ENCODE assay signal across 8 cellular contexts in genomic region chr3:108091498-108092259, GRCh38. TPM values are rescaled to one million over a fixed set of nuclear protein-coding genes. Genes with fewer than 3 reads are reported as not detected.
DNase-seq lines count a peak whose midpoint lies in the region; ATAC-seq and TF ChIP-seq lines count a peak whose summit lies in the region.

No MANE protein-coding gene starts in this region.

- CTCF ChIA-PET in T-cell (lab: Charles Lee) (interaction anchor here (0.5 to 1.9 kb wide), 7 partner anchors 11 to 130 kb away, joined by 3 to 6 read pairs (median 4); no protein-coding TSS in a partner anchor), MCF 10A (lab: Yijun Ruan, JAX) (interaction anchor here (0.7 kb wide), 1 partner anchor 9 kb away, joined by 3 read pairs; no protein-coding TSS in a partner anchor)

- peaks cover 39 to 46% (median 41%) of the 10 kb centered on the region in 3 donors for H3K4me1 Mint-ChIP-seq in T-cell
- H3K4me1 Mint-ChIP-seq in MCF 10A (ENCODE audit: insufficient read depth, unreplicated experiment) = peaks cover 5% of the 10 kb centered on the region
- H3K4me1 Mint-ChIP-seq in stimulated activated effector memory CD8-positive, alpha-beta T cell treated with anti-CD3 and anti-CD28 coated beads, Interleukin-12 subunit alpha, Interleukin-12 subunit beta, amount 100 ng/mL, for 72 hours = peaks cover 37% of the 10 kb centered on the region

- peaks cover 5% of the 10 kb centered on the region for H3K36me3 Mint-ChIP-seq in T-cell
- H3K36me3 Mint-ChIP-seq in MCF 10A (ENCODE audit: insufficient read depth, unreplicated experiment) = no peaks in the 10 kb centered on the region
- H3K36me3 Mint-ChIP-seq in stimulated activated effector memory CD8-positive, alpha-beta T cell treated with anti-CD3 and anti-CD28 coated beads, Interleukin-12 subunit alpha, Interleukin-12 subunit beta, amount 100 ng/mL, for 72 hours = peaks cover 24% of the 10 kb centered on the region

- TF ChIP-seq CTCF in MCF 10A (IDR thresholded peaks at IDR 0.05; ENCODE audit: unreplicated experiment) = no peak

- H3K9me3 Mint-ChIP-seq in T-cell (peaks cover 0 to 4% (median 0%) of the 10 kb centered on the region in 3 donors), MCF 10A (ENCODE audit: unreplicated experiment) (no peaks in the 10 kb centered on the region)
- H3K9me3 Mint-ChIP-seq in stimulated activated effector memory CD8-positive, alpha-beta T cell treated with anti-CD3 and anti-CD28 coated beads, Interleukin-12 subunit alpha, Interleukin-12 subunit beta, amount 100 ng/mL, for 72 hours = peaks cover 4% of the 10 kb centered on the region

- POLR2A ChIA-PET in T-cell (lab: Charles Lee) (interaction anchor here (0.8 to 3.7 kb wide), 3 partner anchors 35 to 131 kb away, joined by 3 to 22 read pairs (median 8); partner anchors contain the start of gene IFT57 (in 1 of the 2)), MCF 10A (lab: Yijun Ruan, JAX) (interaction anchor here (0.8 kb wide), 1 partner anchor 39 kb away, joined by 3 read pairs; no protein-coding TSS in a partner anchor)

- no peaks in the 10 kb centered on the region for H3K27me3 Mint-ChIP-seq in T-cell
- no peaks in the 10 kb centered on the region for H3K27me3 Mint-ChIP-seq in MCF 10A (ENCODE audit: insufficient read depth, unreplicated experiment)

- TSS peak; percentile 68 for BruUV-seq in MCF 10A (replicated peaks; lab: Mats Ljungman, UMichigan)

- peak overlapping the region; percentile 94 to 97 for H3K27ac Mint-ChIP-seq in T-cell
- peak overlapping the region; percentile 88 for H3K27ac Mint-ChIP-seq in MCF 10A (ENCODE audit: low read depth, unreplicated experiment)
- peak overlapping the region; percentile 96 for H3K27ac Mint-ChIP-seq in stimulated activated effector memory CD8-positive, alpha-beta T cell treated with anti-CD3 and anti-CD28 coated beads, Interleukin-12 subunit alpha, Interleukin-12 subunit beta, amount 100 ng/mL, for 72 hours

- peak in 3 of 4 experiments; percentile 14 to 23 (median 15) for ATAC-seq in T-cell (replicated peaks in 1 of 4)
- ATAC-seq in left colon = peak; percentile 43
- ATAC-seq in stimulated activated effector memory CD8-positive, alpha-beta T cell treated with anti-CD3 and anti-CD28 coated beads, Interleukin-12 subunit alpha, Interleukin-12 subunit beta, amount 100 ng/mL, for 72 hours = no peak
- ATAC-seq in GM21360 (IDR thresholded peaks at IDR 0.05; ENCODE audit: unreplicated experiment) = no peak

- peak; percentile 36 for DNase-seq in NK-92 treated with Interleukin-12 subunit alpha and Interleukin-12 subunit beta, amount 100 ng/mL, for 24 hours (lab: John Stamatoyannopoulos, UW)
- DNase-seq in NK-92 (lab: John Stamatoyannopoulos, UW; ENCODE audit: unreplicated experiment) = no peak
- peak in 33 of 34 experiments; percentile 24 to 66 (median 50) for DNase-seq in T-cell
- DNase-seq in MCF 10A (ENCODE audit: unreplicated experiment) = no peak
- DNase-seq in left colon = no peak
- DNase-seq in stimulated activated effector memory CD8-positive, alpha-beta T cell treated with anti-CD3 and anti-CD28 coated beads, Interleukin-12 subunit alpha, Interleukin-12 subunit beta, amount 100 ng/mL, for 72 hours (ENCODE audit: low spot score in 2 of 2) = no peak
- no peak for DNase-seq in medulla oblongata (ENCODE audit: extremely low spot score)

- peak overlapping the region in 2 of 3 donors; percentile 81 to 90 for H3K4me3 Mint-ChIP-seq in T-cell
- peak overlapping the region; percentile 95 for H3K4me3 Mint-ChIP-seq in MCF 10A (ENCODE audit: unreplicated experiment)
- H3K4me3 Mint-ChIP-seq in stimulated activated effector memory CD8-positive, alpha-beta T cell treated with anti-CD3 and anti-CD28 coated beads, Interleukin-12 subunit alpha, Interleukin-12 subunit beta, amount 100 ng/mL, for 72 hours = no peak overlapping the region

- intact Hi-C loops in MCF 10A (cut with micrococcal nuclease) (loop anchor here (1.0 to 2.0 kb wide), 2 partner anchors 131 to 386 kb away; partner anchors contain the start of gene IFT57), left colon (cut with DNase I, micrococcal nuclease) (no loop called here)

RNA-seq across cellular contexts. Expression of gene CD47, which starts 0.8 kb away (rescaled TPM):
- 100 to 1,000 TPM; 154 to 186 (median 161) TPM for total RNA-seq in T-cell
- 28.5 and 31.5 TPM in 2 replicates for total RNA-seq in MCF 10A (2022)
- total RNA-seq in left colon = 10 to 100 TPM; 71.1 to 81.3 TPM

Comparison
In these comparisons a context has a peak if more than half of its experiments do, and no peak if none do; other contexts are left out.
1. DNase-seq: peak in NK-92 treated with Interleukin-12 subunit alpha and Interleukin-12 subunit beta, amount 100 ng/mL, for 24 hours (single experiment) and T-cell (33 of 34); none in NK-92 (single experiment), MCF 10A (single experiment), left colon (0 of 2), stimulated activated effector memory CD8-positive, alpha-beta T cell treated with anti-CD3 and anti-CD28 coated beads, Interleukin-12 subunit alpha, Interleukin-12 subunit beta, amount 100 ng/mL, for 72 hours (0 of 2) and medulla oblongata (single experiment).
2. ATAC-seq: peak in T-cell (3 of 4) and left colon (single experiment); none in stimulated activated effector memory CD8-positive, alpha-beta T cell treated with anti-CD3 and anti-CD28 coated beads, Interleukin-12 subunit alpha, Interleukin-12 subunit beta, amount 100 ng/mL, for 72 hours (single experiment) and GM21360 (single experiment).
3. Peak in every context shown above with its lines, with median percentiles within 50 percentile points of each other: H3K27ac Mint-ChIP-seq.